ENCODE assay signal across 9 cellular contexts in genomic region chr19:42176990-42177685, GRCh38. TPM values are rescaled to one million over a fixed set of nuclear protein-coding genes. Genes with fewer than 3 reads are reported as not detected.
DNase-seq lines count a peak whose midpoint lies in the region; ATAC-seq and TF ChIP-seq lines count a peak whose summit lies in the region.
"Had no signal": no experiment of that assay in that cellular context is flagged by ENCODE, and none has a peak within 500 bp of the region (broad histone marks: within the 10 kb centered on the region; RNA-seq: fewer than 3 reads in every experiment).

No MANE protein-coding gene starts in this region.

- POLR2A ChIA-PET in RWPE1 (lab: Yijun Ruan, JAX; ENCODE audit: low non-redundant PET): no interaction called here

- H3K4me3 ChIP-seq in gastroesophageal sphincter: peak overlapping the region; percentile 36 to 59

- no peaks in the 10 kb centered on the region for H3K9me3 ChIP-seq in ES-I3 (ENCODE audit: control insufficient read depth, insufficient read depth, low read length)
- H3K9me3 ChIP-seq in gastroesophageal sphincter: no peaks in the 10 kb centered on the region

- peak; percentile 93 for ATAC-seq in gastroesophageal sphincter
- ATAC-seq in HG03025 (IDR thresholded peaks at IDR 0.05; ENCODE audit: low FRiP score, unreplicated experiment): no peak

- no peak for TF ChIP-seq EP300 in gastroesophageal sphincter (IDR thresholded peaks at IDR 0.05)

- H3K27me3 ChIP-seq in gastroesophageal sphincter: peaks cover 82% of the 10 kb centered on the region

- 1 to 2% methylated on average over 7 to 20 of the region's 66 CpGs for WGBS in gastroesophageal sphincter (ENCODE audit: low coverage in 1 of 2), 2 donors

- peaks cover 4% of the 10 kb centered on the region; the same call in 1 of the 2 replicates for H3K4me1 ChIP-seq in ES-I3 (ENCODE audit: insufficient read depth, low read length)
- peaks cover 0 to 22% (median 6%) of the 10 kb centered on the region in 3 donors for H3K4me1 ChIP-seq in gastroesophageal sphincter

- TF ChIP-seq CTCF in RWPE1 (conservative IDR thresholded peaks at IDR 0.05; ENCODE audit: low read depth) (peak; percentile 66), gastroesophageal sphincter (IDR thresholded peaks at IDR 0.05) (peak in 3 of 4 experiments; percentile 36 to 55 (median 55))

- H3K9ac ChIP-seq in ES-I3 (ENCODE audit: low read depth, low read length): peak overlapping the region; percentile 45; the same call in 1 of the 2 replicates

- H3K36me3 ChIP-seq in ES-I3 (ENCODE audit: insufficient read depth, low read length) (no peaks in the 10 kb centered on the region), gastroesophageal sphincter (no peaks in the 10 kb centered on the region)

- CTCF ChIA-PET in RWPE1 (lab: Yijun Ruan, JAX): interaction anchor here (0.7 to 1.2 kb wide), 7 partner anchors 8 to 114 kb away, joined by 3 to 5 read pairs (median 3); no protein-coding TSS in a partner anchor

- DNase-seq in LoVo (ENCODE audit: low spot score): peak; percentile 68
- DNase-seq in RWPE1 (ENCODE audit: low spot score): peak; percentile 64
- DNase-seq in activated gamma-delta T cell treated with Interleukin-2 at 50 U/mL for 16 hours: peak; percentile 69
- peak; percentile 80 for DNase-seq in occipital lobe (lab: John Stamatoyannopoulos, UW)
- peak; percentile 69 for DNase-seq in superior temporal gyrus (ENCODE audit: extremely low spot score)

- H3K27ac ChIP-seq in RWPE1: no peak overlapping the region
- H3K27ac ChIP-seq in gastroesophageal sphincter: peak overlapping the region in 2 of 4 donors; percentile 50 to 68
- H3K27ac ChIP-seq: epithelial cell of prostate had no signal

- no peak for TF ChIP-seq POLR2A in gastroesophageal sphincter (IDR thresholded peaks at IDR 0.05)

RNA-seq across cellular contexts. Expression of gene DEDD2, which starts 40.3 kb away (rescaled TPM):
- total RNA-seq in gastroesophageal sphincter (10 to 100 TPM; 31.1 to 39.3 (median 33.4) TPM), occipital lobe (20.4 TPM)

RNA-seq across cellular contexts. Expression of gene ZNF526, which starts 43.0 kb away (rescaled TPM):
- total RNA-seq in gastroesophageal sphincter: 10 to 100 TPM in 1 of 4 donors, 1 to 10 TPM in 3; 4.6 to 10.4 (median 7.8) TPM
- total RNA-seq in occipital lobe: 6.4 TPM

RNA-seq across cellular contexts. Expression of gene POU2F2, which starts 44.9 kb away (rescaled TPM):
- total RNA-seq in gastroesophageal sphincter (1 to 10 TPM in 3 of 4 donors, under 1 TPM in 1; 0.93 to 1.8 (median 1.5) TPM), occipital lobe (3.0 TPM)
